ENCODE assay signal across 19 cellular contexts in the genomic region with DNA sequence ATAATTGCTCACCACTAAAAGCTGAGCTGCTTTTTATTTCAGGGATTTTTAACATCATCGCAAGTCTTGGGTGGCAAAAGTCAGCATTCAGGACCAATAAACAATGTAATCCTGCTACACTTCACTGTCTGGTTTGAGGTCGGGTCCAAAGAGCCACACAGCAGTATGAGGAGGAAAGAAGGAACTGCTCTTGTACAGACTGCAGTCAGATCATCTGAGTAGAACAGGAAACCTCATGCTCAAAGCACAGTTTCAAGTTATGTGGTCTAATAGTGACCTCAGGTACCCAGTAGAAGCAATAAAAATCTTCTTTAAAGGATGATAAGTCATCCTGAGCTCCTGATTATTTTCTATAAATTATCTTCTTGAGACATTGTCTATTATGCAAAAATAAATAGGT.
DNase-seq lines count a peak whose midpoint lies in the region; ATAC-seq lines count a peak whose summit lies in the region.
"Had no signal": no experiment of that assay in that cellular context is flagged by ENCODE, and none has a peak within 500 bp of the region (broad histone marks: within the 10 kb centered on the region; RNA-seq: fewer than 3 reads in every experiment).

No MANE protein-coding gene starts in this region.

- H3K4me1 ChIP-seq in aorta (ENCODE audit: control insufficient read depth in 1 of 2, insufficient read depth in 2 of 2, low read length in 2 of 2): no peaks in the 10 kb centered on the region
- H3K4me1 ChIP-seq: BLaER1 treated with 17β-estradiol and CSF1 and Interleukin-3, amounts not matched to agents 10 nM and 100 nM; Caco-2 had no signal

- no peak for ATAC-seq in aorta (ENCODE audit: low FRiP score)
- ATAC-seq: GM12878, K562 had no signal

- WGBS in aorta, 2 donors: 75 to 78% methylated on average over 2 of the region's 2 CpGs

- H3K9me3 ChIP-seq in aorta (ENCODE audit: control insufficient read depth, low read length): no peaks in the 10 kb centered on the region
- H3K9me3 ChIP-seq: BLaER1 treated with 17β-estradiol and CSF1 and Interleukin-3, amounts not matched to agents 10 nM and 100 nM; Caco-2 had no signal

- intact Hi-C loops in aorta (cut with DNase I): no loop called here

- H3K27me3 ChIP-seq in aorta (ENCODE audit: control insufficient read depth in 1 of 2, insufficient read depth in 2 of 2, low read length in 1 of 2): no peaks in the 10 kb centered on the region
- H3K27me3 ChIP-seq: BLaER1 treated with 17β-estradiol and CSF1 and Interleukin-3, amounts not matched to agents 10 nM and 100 nM had no signal

- DNase-seq in Kasumi-1 (lab: John Stamatoyannopoulos, UW): peak; percentile 36 to 47
- peak; percentile 29 for DNase-seq in OCI-M1 (lab: John Stamatoyannopoulos, UW)
- DNase-seq in kidney tubule cell (ENCODE audit: low spot score): peak; percentile 3
- peak; percentile 24 for DNase-seq in renal cortical epithelial cell (ENCODE audit: low read depth)
- no peak for DNase-seq in COLO668 (lab: John Stamatoyannopoulos, UW; ENCODE audit: unreplicated experiment)
- DNase-seq in aorta: no peak
- no peak for DNase-seq in NOMO-1 treated with DMSO at 0.1 percent for 48 hours (lab: John Stamatoyannopoulos, UW; ENCODE audit: unreplicated experiment)
- DNase-seq: Caco-2; CD8-positive, alpha-beta memory T cell; DMS153; DMS79; GF-D8; GOT3; H7; IMR-90 had no signal

- H3K36me3 ChIP-seq in aorta (ENCODE audit: control insufficient read depth in 1 of 2, insufficient read depth in 2 of 2, low read length in 1 of 2): no peaks in the 10 kb centered on the region
- H3K36me3 ChIP-seq: BLaER1 treated with 17β-estradiol and CSF1 and Interleukin-3, amounts not matched to agents 10 nM and 100 nM had no signal

- H3K27ac ChIP-seq in aorta (ENCODE audit: low read depth in 1 of 2, low read length in 2 of 2): no peak overlapping the region
- H3K27ac ChIP-seq: BLaER1 treated with 17β-estradiol and CSF1 and Interleukin-3, amounts not matched to agents 10 nM and 100 nM; HL-60 had no signal

- no peak overlapping the region for H3K4me3 ChIP-seq in aorta (ENCODE audit: low read length in 2 of 2)
- H3K4me3 ChIP-seq: BLaER1 treated with 17β-estradiol and CSF1 and Interleukin-3, amounts not matched to agents 10 nM and 100 nM; GM12878; K562 had no signal

Comparison
In these comparisons a context has a peak if more than half of its experiments do, and no peak if none do; other contexts are left out.
1. DNase-seq: peak in Kasumi-1 (2 of 2), OCI-M1 (single experiment), kidney tubule cell (single experiment) and renal cortical epithelial cell (single experiment); none in COLO668 (single experiment), aorta (0 of 2) and NOMO-1 treated with DMSO at 0.1 percent for 48 hours (single experiment).